8 cellular contexts compared by ENCODE assay signal in genomic region chr7:157397751-157398691, GRCh38.
A peak's percentile ranks its signal among the peaks of the same experiment; 100 is the strongest.
DNase-seq lines count a peak whose midpoint lies in the region; ATAC-seq, FAIRE-seq and TF ChIP-seq lines count a peak whose summit lies in the region.

No MANE protein-coding gene starts in this region.

- FAIRE-seq in D721Med (lab: Jason Lieb, UNC) (no peak), H1 (lab: Jason Lieb, UNC) (no peak)

- H3K36me3 ChIP-seq in HEK293 (ENCODE audit: control insufficient read depth in 2 of 2, insufficient read depth in 1 of 2, low read length in 2 of 2) (peaks cover 0 to 20% of the 10 kb centered on the region in 2 experiments; a peak in 2 of 3 replicates), PC-3 (ENCODE audit: low read depth, low read length) (peaks cover 12% of the 10 kb centered on the region; the same call in 1 of the 2 replicates), H1 (ENCODE audit: control insufficient read depth in 2 of 4, insufficient read depth in 4 of 4, low read length in 3 of 4) (peaks cover 2 to 45% (median 18%) of the 10 kb centered on the region in 4 experiments)

- BruUV-seq in PC-3 (replicated peaks; lab: Mats Ljungman, UMichigan), result no TSS peak

- peak; percentile 35 for TF ChIP-seq CTCF in D721Med (IDR thresholded peaks at IDR 0.05; ENCODE audit: insufficient read depth, missing control alignments)
- peak; percentile 74 for TF ChIP-seq CTCF in HEK293 (tag by site-specific recombination; IDR thresholded peaks at IDR 0.05)
- TF ChIP-seq CTCF in PC-3 (conservative IDR thresholded peaks at IDR 0.05; ENCODE audit: low read depth, low read length), result peak; percentile 65
- peak in 2 of 3 experiments; percentile 55 to 73; a peak in 3 of 4 replicates for TF ChIP-seq CTCF in H1 (IDR thresholded peaks at IDR 0.05; ENCODE audit: control extremely low read depth in 1 of 3, insufficient read depth in 1 of 3, low read depth in 1 of 3, low read length in 3 of 3)
- TF ChIP-seq CTCF in mesothelial cell of epicardium (IDR thresholded peaks at IDR 0.05; ENCODE audit: unreplicated experiment), result no peak

- DNase-seq in D721Med (ENCODE audit: insufficient read length, low spot score) (no peak), PC-3 (peak; percentile 65), H1 (ENCODE audit: low read depth in 1 of 2, low spot score in 2 of 2) (no peak), mesothelial cell of epicardium (ENCODE audit: low spot score in 2 of 2, unreplicated experiment in 2 of 2) (peak in 1 of 2 experiments; percentile 56), foreskin melanocyte (no peak)
- no peak for DNase-seq in activated naive CD8-positive, alpha-beta T cell treated with anti-CD3 and anti-CD28 coated beads for 36 hours

- H4K5ac ChIP-seq in H1 (ENCODE audit: insufficient read length, low read depth, low read length), result no peak overlapping the region

- H3F3A ChIP-seq in PC-3 (ENCODE audit: low read length, unreplicated experiment), result no peaks in the 10 kb centered on the region

- no peak overlapping the region for H3K4ac ChIP-seq in H1 (replicated peaks; ENCODE audit: insufficient read length, low read depth, low read length)

- ATAC-seq in PC-3, result peak; percentile 72
- no peak for ATAC-seq in HG03039 (IDR thresholded peaks at IDR 0.05; ENCODE audit: unreplicated experiment)

- H4K8ac ChIP-seq in H1 (ENCODE audit: extremely low read depth, insufficient read depth, low read length), result no peak overlapping the region

- H3K4me1 Mint-ChIP-seq in mesothelial cell of epicardium, result peaks cover 17% of the 10 kb centered on the region
- H3K4me1 Mint-ChIP-seq in activated naive CD8-positive, alpha-beta T cell treated with anti-CD3 and anti-CD28 coated beads for 36 hours, result peaks cover 5% of the 10 kb centered on the region

- H3K56ac ChIP-seq in H1 (replicated peaks; ENCODE audit: insufficient read length, low read depth, low read length), result no peak overlapping the region

- no peak overlapping the region for H2BK120ac ChIP-seq in H1 (replicated peaks; ENCODE audit: low read depth, low read length)

- no peak overlapping the region for H3K23ac ChIP-seq in H1 (ENCODE audit: insufficient read length)

- TF ChIP-seq RAD21 in H1 (IDR thresholded peaks at IDR 0.05 in 1 of 2, conservative IDR thresholded peaks at IDR 0.05 in 1 of 2; ENCODE audit: low read depth in 2 of 2, low read length in 2 of 2), result peak; percentile 26 to 34; a peak in 2 of 4 replicates

- no peak for TF ChIP-seq EP300 in H1 (IDR thresholded peaks at IDR 0.05; ENCODE audit: borderline replicate concordance in 1 of 2, low read depth in 2 of 2, low read length in 2 of 2)

- H3K9ac ChIP-seq in PC-3 (ENCODE audit: low read length) (0 out of 2 replicates have a peak overlapping the region, but pooled peaks have one; percentile 20), H1 (replicated peaks in 1 of 4; ENCODE audit: extremely low read depth in 1 of 4, low read depth in 3 of 4, low read length in 3 of 4) (no peak overlapping the region)

- no peak overlapping the region for H4K91ac ChIP-seq in H1 (replicated peaks; ENCODE audit: insufficient read length, low read length)

- TF ChIP-seq POLR2A in H1 (IDR thresholded peaks at IDR 0.05; ENCODE audit: control extremely low read depth in 1 of 2, low read depth in 2 of 2, low read length in 2 of 2), result no peak

- no peaks in the 10 kb centered on the region for H3K23me2 ChIP-seq in H1 (ENCODE audit: low read depth, low read length)

- intact Hi-C loops in PC-3 (cut with micrococcal nuclease), result loop anchor here (1.0 kb wide), 1 partner anchor 13 kb away; no protein-coding TSS in a partner anchor

- no peaks in the 10 kb centered on the region for H3K27me3 ChIP-seq in PC-3 (ENCODE audit: low read length)
- no peaks in the 10 kb centered on the region for H3K27me3 ChIP-seq in H1 (replicated peaks in 1 of 4; ENCODE audit: control insufficient read depth in 3 of 4, extremely low read depth in 1 of 4, insufficient read depth in 3 of 4, low read length in 3 of 4)

- H3K27ac ChIP-seq in HEK293 (ENCODE audit: extremely low read depth, low read depth, low read length), result no peak overlapping the region
- H3K27ac ChIP-seq in PC-3 (ENCODE audit: low read length), result peak overlapping the region; percentile 38
- H3K27ac ChIP-seq in H1 (ENCODE audit: low read depth, low read length), result no peak overlapping the region

- H3K27ac Mint-ChIP-seq in mesothelial cell of epicardium, result peak overlapping the region; percentile 98
- H3K27ac Mint-ChIP-seq in activated naive CD8-positive, alpha-beta T cell treated with anti-CD3 and anti-CD28 coated beads for 36 hours, result no peak overlapping the region

- no peaks in the 10 kb centered on the region for H3K9me3 Mint-ChIP-seq in mesothelial cell of epicardium
- H3K9me3 Mint-ChIP-seq in activated naive CD8-positive, alpha-beta T cell treated with anti-CD3 and anti-CD28 coated beads for 36 hours, result no peaks in the 10 kb centered on the region

- peak overlapping the region; percentile 35 for H3K4me3 Mint-ChIP-seq in mesothelial cell of epicardium
- no peak overlapping the region for H3K4me3 Mint-ChIP-seq in activated naive CD8-positive, alpha-beta T cell treated with anti-CD3 and anti-CD28 coated beads for 36 hours

- H3K4me2 ChIP-seq in PC-3 (ENCODE audit: low read length) (no peak overlapping the region), H1 (ENCODE audit: insufficient read depth in 1 of 2, low read depth in 2 of 2, low read length in 2 of 2) (no peak overlapping the region)

- H2BK5ac ChIP-seq in H1 (ENCODE audit: low read depth, low read length), result no peak overlapping the region

- WGBS in H1 (ENCODE audit: extremely low coverage in 1 of 2, insufficient coverage in 1 of 2, insufficient read length in 1 of 2, insufficient replicate concordance in 2 of 2, low coverage in 1 of 2, low lambda C conversion rate in 2 of 2, missing lambda C conversion rate in 1 of 2), 2 experiments, result 85% methylated on average over 23 of the region's 23 CpGs; no CpG with 5 or more reads in 1 of the 2 experiments

- no peak overlapping the region for H2BK20ac ChIP-seq in H1 (ENCODE audit: low read length)

- H2AK5ac ChIP-seq in H1 (ENCODE audit: low read depth, low read length), result no peak overlapping the region

- no peak overlapping the region for H2AFZ ChIP-seq in PC-3 (ENCODE audit: low read length)
- no peak overlapping the region for H2AFZ ChIP-seq in H1 (ENCODE audit: low read length)

- H3K18ac ChIP-seq in H1 (ENCODE audit: extremely low read depth, low read length), result no peak overlapping the region; the same call in 1 of the 2 replicates

- H3K4me3 ChIP-seq in HEK293 (ENCODE audit: low read depth, low read length) (no peak overlapping the region), PC-3 (ENCODE audit: low read length) (no peak overlapping the region), H1 (ENCODE audit: extremely low read depth in 1 of 4, insufficient read depth in 2 of 4, low read depth in 3 of 4, low read length in 4 of 4) (no peak overlapping the region)

- peaks cover 22% of the 10 kb centered on the region for H3K79me1 ChIP-seq in H1 (ENCODE audit: low read depth, low read length)

- H2BK15ac ChIP-seq in H1 (ENCODE audit: low read length), result no peak overlapping the region

- H3K4me1 ChIP-seq in HEK293 (ENCODE audit: control insufficient read depth, insufficient read depth, low read length) (no peaks in the 10 kb centered on the region), PC-3 (ENCODE audit: insufficient read depth, low read length) (peaks cover 25% of the 10 kb centered on the region), H1 (replicated peaks in 1 of 4; ENCODE audit: control insufficient read depth in 3 of 4, insufficient read depth in 4 of 4, low read length in 3 of 4) (peaks cover 0 to 3% (median 3%) of the 10 kb centered on the region in 4 experiments; a peak in 3 of 7 replicates)

- H3K9me3 ChIP-seq in HEK293 (ENCODE audit: control insufficient read depth, insufficient read depth, low read depth, low read length) (no peaks in the 10 kb centered on the region), PC-3 (ENCODE audit: low read length) (no peaks in the 10 kb centered on the region), H1 (ENCODE audit: insufficient read depth in 2 of 2, low read depth in 1 of 2, low read length in 1 of 2) (no peaks in the 10 kb centered on the region)

- POLR2A ChIA-PET in HEK293 (lab: Yijun Ruan, JAX) (no interaction called here), PC-3 (lab: Charles Lee; ENCODE audit: unreplicated experiment) (no interaction called here), H1 (lab: Charles Lee; ENCODE audit: partially characterized antibody) (interaction anchor here (1.1 to 2.0 kb wide), 5 partner anchors 9 to 52 kb away, joined by 3 to 4 read pairs (median 3); no protein-coding TSS in a partner anchor)

- H4K20me1 ChIP-seq in PC-3 (ENCODE audit: low read length) (peaks cover 8% of the 10 kb centered on the region; the same call in 1 of the 2 replicates), H1 (replicated peaks in 1 of 2; ENCODE audit: control insufficient read depth in 1 of 2, insufficient read depth in 2 of 2, low read length in 2 of 2) (peaks cover 15 to 35% of the 10 kb centered on the region in 2 experiments)

- H3K27me3 Mint-ChIP-seq in mesothelial cell of epicardium (ENCODE audit: low read depth), result no peaks in the 10 kb centered on the region
- H3K27me3 Mint-ChIP-seq in activated naive CD8-positive, alpha-beta T cell treated with anti-CD3 and anti-CD28 coated beads for 36 hours, result no peaks in the 10 kb centered on the region

- no peaks in the 10 kb centered on the region for H3K9me2 ChIP-seq in PC-3 (replicated peaks; ENCODE audit: low read length)

- no peak overlapping the region for H2BK12ac ChIP-seq in H1 (ENCODE audit: low read depth, low read length)

- peaks cover 38% of the 10 kb centered on the region; the same call in 1 of the 2 replicates for H3K79me2 ChIP-seq in PC-3 (ENCODE audit: low read length)
- H3K79me2 ChIP-seq in H1 (ENCODE audit: control insufficient read depth in 1 of 2, insufficient read depth in 2 of 2, low read length in 2 of 2), result peaks cover 0 to 94% of the 10 kb centered on the region in 2 experiments; a peak in 2 of 4 replicates

- CTCF ChIA-PET in HEK293 (lab: Yijun Ruan, JAX) (interaction anchor here (0.6 to 1.7 kb wide), 11 partner anchors 9 to 1579 kb away, joined by 3 to 8 read pairs (median 3); no protein-coding TSS in a partner anchor), PC-3 (lab: Charles Lee) (no interaction called here), H1 (lab: Charles Lee; ENCODE audit: partially characterized antibody) (interaction anchor here (0.6 to 3.5 kb wide), 12 partner anchors 8 to 225 kb away, joined by 3 to 28 read pairs (median 4); no protein-coding TSS in a partner anchor)

- peaks cover 27% of the 10 kb centered on the region for H3K36me3 Mint-ChIP-seq in mesothelial cell of epicardium
- peaks cover 16% of the 10 kb centered on the region for H3K36me3 Mint-ChIP-seq in activated naive CD8-positive, alpha-beta T cell treated with anti-CD3 and anti-CD28 coated beads for 36 hours

- no peak overlapping the region for H3K14ac ChIP-seq in H1 (ENCODE audit: insufficient read length)

TF ChIP-seq in HEK293, 187 proteins besides CTCF, POLR2A, EP300 and RAD21 (continues in another document):
- TF ChIP-seq SETDB1 (IDR thresholded peaks at IDR 0.05; ENCODE audit: insufficient read length, low read length) (peak; percentile 21), ZBTB20 (tag by site-specific recombination; IDR thresholded peaks at IDR 0.05) (no peak), ZNF324 (tag by site-specific recombination; IDR thresholded peaks at IDR 0.05) (no peak)

TF ChIP-seq in H1, 55 proteins besides CTCF, POLR2A, EP300 and RAD21 (continues in another document):
- TF ChIP-seq GABPA (IDR thresholded peaks at IDR 0.05; ENCODE audit: borderline replicate concordance, insufficient read depth, low read length) (no peak), CBX8 (IDR thresholded peaks at IDR 0.05; ENCODE audit: borderline replicate concordance, low read depth, low read length) (no peak)
